22 cellular contexts compared by ENCODE assay signal in the genomic region with DNA sequence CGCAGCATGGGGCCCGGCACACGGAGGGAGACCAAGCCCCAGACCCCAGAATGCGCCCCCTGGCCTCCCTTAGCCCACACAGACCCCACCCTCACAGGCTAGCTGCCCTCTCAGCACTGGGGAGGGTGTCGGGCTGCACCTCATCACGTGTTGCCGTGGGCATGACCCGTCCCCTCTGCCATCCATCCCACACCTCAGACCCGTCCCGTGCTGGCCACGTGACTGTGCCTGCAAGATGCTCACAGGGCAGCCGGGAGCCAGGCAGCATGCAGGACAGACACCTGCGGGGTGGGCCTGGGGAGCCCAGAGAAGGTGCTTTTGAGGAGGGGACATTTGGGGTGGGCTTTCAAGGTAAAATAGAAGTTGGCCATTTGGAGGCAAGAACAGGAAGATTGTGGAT. TPM values are rescaled to one million over a fixed set of nuclear protein-coding genes. Genes with fewer than 3 reads are reported as not detected.
A peak's percentile ranks its signal among the peaks of the same experiment; 100 is the strongest.
DNase-seq lines count a peak whose midpoint lies in the region; ATAC-seq and TF ChIP-seq lines count a peak whose summit lies in the region.
"Had no signal": no experiment of that assay in that cellular context is flagged by ENCODE, and none has a peak within 500 bp of the region (broad histone marks: within the 10 kb centered on the region; RNA-seq: fewer than 3 reads in every experiment).

No MANE protein-coding gene starts in this region.

- no peaks in the 10 kb centered on the region for H3K23me2 ChIP-seq in H9 (ENCODE audit: insufficient read length, low read depth, low read length, poor library complexity, severe bottlenecking)

- no peak overlapping the region for H2BK12ac ChIP-seq in H9 (ENCODE audit: insufficient read length, low read depth, low read length)
- H2BK12ac ChIP-seq in trophoblast cell (ENCODE audit: low read length), result no peak overlapping the region

- H3K18ac ChIP-seq in H9 (ENCODE audit: insufficient read length, low read depth, low read length) (no peak overlapping the region), trophoblast cell (ENCODE audit: low read length) (no peak overlapping the region)

- TF ChIP-seq CTCF in H9 (conservative IDR thresholded peaks at IDR 0.05) (no peak), WTC11 (IDR thresholded peaks at IDR 0.05) (no peak), thyroid gland (IDR thresholded peaks at IDR 0.05) (no peak)

- H3K23ac ChIP-seq in H9 (ENCODE audit: insufficient read length, low read depth, low read length) (no peak overlapping the region), trophoblast cell (ENCODE audit: low read length) (no peak overlapping the region)

- no CpG with 5 or more reads among the region's 13 CpGs for WGBS in H9 (ENCODE audit: extremely low coverage, insufficient read length, low lambda C conversion rate)
- 89% methylated on average over 13 of the region's 13 CpGs for WGBS in right cardiac atrium
- WGBS in trophoblast cell (ENCODE audit: extremely low coverage, insufficient coverage, insufficient read length), result no CpG with 5 or more reads among the region's 13 CpGs
- 98 to 100% methylated on average over 6 to 11 of the region's 13 CpGs for WGBS in thyroid gland, 2 donors

- H3K36me3 ChIP-seq in trophoblast cell (ENCODE audit: control insufficient read depth in 1 of 2, insufficient read depth in 2 of 2, low read length in 2 of 2) (peaks cover 2 to 9% of the 10 kb centered on the region in 2 experiments), thyroid gland (no peaks in the 10 kb centered on the region)
- H3K36me3 ChIP-seq: WERI-Rb-1 had no signal

- H3K4me3 Mint-ChIP-seq in H9, result no peak overlapping the region
- H3K4me3 Mint-ChIP-seq in WTC11, result no peak overlapping the region
- H3K4me3 Mint-ChIP-seq in activated CD4-positive, alpha-beta T cell treated with anti-CD3 and anti-CD28 coated beads, Interleukin-2, amount 10 ng/mL, durations not matched to agents 24 days and 14 days, result no peak overlapping the region
- H3K4me3 Mint-ChIP-seq: activated naive CD4-positive, alpha-beta T cell treated with anti-CD3 and anti-CD28 coated beads for 36 hours; CD4-positive, CD25-positive, alpha-beta regulatory T cell; central memory CD8-positive, alpha-beta T cell; stimulated activated effector memory CD8-positive, alpha-beta T cell treated with anti-CD3 and anti-CD28 coated beads, Interleukin-12 subunit alpha, Interleukin-12 subunit beta, amount 100 ng/mL, for 72 hours had no signal

- H3K79me2 ChIP-seq in H9 (ENCODE audit: insufficient read depth, low read length), result no peaks in the 10 kb centered on the region
- no peaks in the 10 kb centered on the region for H3K79me2 ChIP-seq in trophoblast cell (ENCODE audit: control insufficient read depth, insufficient read depth, low read length, poor library complexity)

- H2BK5ac ChIP-seq in H9 (ENCODE audit: insufficient read length, low read length) (no peak overlapping the region), trophoblast cell (ENCODE audit: low read depth, low read length, poor library complexity) (no peak overlapping the region)

- H3K79me1 ChIP-seq in H9 (ENCODE audit: insufficient read depth, low read depth, low read length, poor library complexity, severe bottlenecking) (no peaks in the 10 kb centered on the region), trophoblast cell (ENCODE audit: low read length) (no peaks in the 10 kb centered on the region)

- no peak overlapping the region for H3K56ac ChIP-seq in H9 (ENCODE audit: insufficient read length, low read depth, low read length)

- H3K4me2 ChIP-seq in H9 (ENCODE audit: insufficient read depth, insufficient read length, low read length), result no peak overlapping the region
- H3K4me2 ChIP-seq in trophoblast cell (ENCODE audit: low read length), result no peak overlapping the region

- H3K4ac ChIP-seq in H9 (ENCODE audit: low read depth, low read length) (no peak overlapping the region), trophoblast cell (ENCODE audit: low read depth, low read length) (no peak overlapping the region)

- POLR2A ChIA-PET in WTC11 (lab: Charles Lee), result no interaction called here

- no peak for TF ChIP-seq POLR2A in thyroid gland (IDR thresholded peaks at IDR 0.05)

- H3K4me3 ChIP-seq in right cardiac atrium (ENCODE audit: low read length) (no peak overlapping the region), trophoblast cell (ENCODE audit: low read depth, low read length) (peak overlapping the region; percentile 37), thyroid gland (replicated peaks in 1 of 3) (no peak overlapping the region)
- H3K4me3 ChIP-seq: ascending aorta had no signal

- no peaks in the 10 kb centered on the region for H3K27me3 Mint-ChIP-seq in H9 (ENCODE audit: low read depth)
- no peaks in the 10 kb centered on the region for H3K27me3 Mint-ChIP-seq in WTC11 (ENCODE audit: low read depth)
- H3K27me3 Mint-ChIP-seq in activated CD4-positive, alpha-beta T cell treated with anti-CD3 and anti-CD28 coated beads, Interleukin-2, amount 10 ng/mL, durations not matched to agents 24 days and 14 days, result no peaks in the 10 kb centered on the region
- H3K27me3 Mint-ChIP-seq: CD4-positive, CD25-positive, alpha-beta regulatory T cell; central memory CD8-positive, alpha-beta T cell had no signal

- no peaks in the 10 kb centered on the region for H3K27me3 ChIP-seq in H9 (ENCODE audit: insufficient read depth, low read length)
- no peaks in the 10 kb centered on the region for H3K27me3 ChIP-seq in right cardiac atrium (ENCODE audit: control insufficient read depth, insufficient read depth)
- H3K27me3 ChIP-seq in trophoblast cell (ENCODE audit: insufficient read depth, low read length), result no peaks in the 10 kb centered on the region
- no peaks in the 10 kb centered on the region for H3K27me3 ChIP-seq in thyroid gland
- H3K27me3 ChIP-seq: ascending aorta had no signal

- DNase-seq in H9 (peak; percentile 21), WTC11 (ENCODE audit: low spot score) (peak; percentile 8), right cardiac atrium (peak in 2 of 3 donors; percentile 9 to 37), trophoblast cell (no peak), thyroid gland (no peak)
- no peak for DNase-seq in activated CD4-positive, alpha-beta T cell treated with anti-CD3 and anti-CD28 coated beads, Interleukin-2, amount 10 ng/mL, durations not matched to agents 24 days and 14 days
- DNase-seq: CD4-positive, CD25-positive, alpha-beta regulatory T cell; foreskin keratinocyte; GOT3; hypothalamus; IMR-90; NCI-H2081 treated with DMSO at 0.1 percent for 48 hours; NCI-H510A; NK-92 treated with Interleukin-12 subunit alpha and Interleukin-12 subunit beta, amount 100 ng/mL, for 24 hours; occipital lobe; WERI-Rb-1 had no signal

- H3K36me3 Mint-ChIP-seq in H9 (ENCODE audit: insufficient read depth in 1 of 3, low read depth in 3 of 3) (no peaks in the 10 kb centered on the region), WTC11 (no peaks in the 10 kb centered on the region)
- no peaks in the 10 kb centered on the region for H3K36me3 Mint-ChIP-seq in activated CD4-positive, alpha-beta T cell treated with anti-CD3 and anti-CD28 coated beads, Interleukin-2, amount 10 ng/mL, durations not matched to agents 24 days and 14 days (ENCODE audit: low read depth)
- H3K36me3 Mint-ChIP-seq: CD4-positive, CD25-positive, alpha-beta regulatory T cell; stimulated activated effector memory CD8-positive, alpha-beta T cell treated with anti-CD3 and anti-CD28 coated beads, Interleukin-12 subunit alpha, Interleukin-12 subunit beta, amount 100 ng/mL, for 72 hours had no signal

- no peak overlapping the region for H4K12ac ChIP-seq in trophoblast cell (ENCODE audit: low read depth, low read length)

- H2BK15ac ChIP-seq in H9 (ENCODE audit: low read depth, low read length), result no peak overlapping the region

- no peaks in the 10 kb centered on the region for H3K9me3 Mint-ChIP-seq in H9
- H3K9me3 Mint-ChIP-seq in WTC11, result no peaks in the 10 kb centered on the region
- no peaks in the 10 kb centered on the region for H3K9me3 Mint-ChIP-seq in activated CD4-positive, alpha-beta T cell treated with anti-CD3 and anti-CD28 coated beads, Interleukin-2, amount 10 ng/mL, durations not matched to agents 24 days and 14 days
- H3K9me3 Mint-ChIP-seq: activated naive CD4-positive, alpha-beta T cell treated with anti-CD3 and anti-CD28 coated beads for 36 hours; central memory CD8-positive, alpha-beta T cell; stimulated activated effector memory CD8-positive, alpha-beta T cell treated with anti-CD3 and anti-CD28 coated beads, Interleukin-12 subunit alpha, Interleukin-12 subunit beta, amount 100 ng/mL, for 72 hours had no signal

- no peaks in the 10 kb centered on the region for H3K9me3 ChIP-seq in H9 (ENCODE audit: control insufficient read depth, low read depth, low read length)
- H3K9me3 ChIP-seq in right cardiac atrium (ENCODE audit: control insufficient read depth, low read length), result no peaks in the 10 kb centered on the region
- H3K9me3 ChIP-seq in trophoblast cell (ENCODE audit: insufficient read depth, low read depth, low read length), result no peaks in the 10 kb centered on the region
- H3K9me3 ChIP-seq in thyroid gland, result no peaks in the 10 kb centered on the region
- H3K9me3 ChIP-seq: ascending aorta had no signal

- H3K4me1 ChIP-seq in H9 (ENCODE audit: insufficient read depth, low read length), result no peaks in the 10 kb centered on the region; the same call in 1 of the 2 replicates
- no peaks in the 10 kb centered on the region for H3K4me1 ChIP-seq in right cardiac atrium (ENCODE audit: control insufficient read depth, insufficient read depth, low read length)
- no peaks in the 10 kb centered on the region for H3K4me1 ChIP-seq in trophoblast cell (ENCODE audit: control insufficient read depth in 1 of 2, insufficient read depth in 2 of 2, low read length in 2 of 2)
- peaks cover 9 to 23% of the 10 kb centered on the region in 2 donors for H3K4me1 ChIP-seq in thyroid gland
- H3K4me1 ChIP-seq: ascending aorta, foreskin keratinocyte had no signal

- H4K8ac ChIP-seq in H9 (replicated peaks; ENCODE audit: insufficient read length, low read depth, low read length) (no peak overlapping the region), trophoblast cell (ENCODE audit: low read depth, low read length) (no peak overlapping the region)

- H3T11ph ChIP-seq in H9 (ENCODE audit: low read length), result no peak overlapping the region

- H3K14ac ChIP-seq in H9 (ENCODE audit: insufficient read depth, low read length) (no peak overlapping the region), trophoblast cell (ENCODE audit: low read length) (no peak overlapping the region)

- H2AFZ ChIP-seq in H9 (ENCODE audit: low read length) (no peak overlapping the region), trophoblast cell (ENCODE audit: insufficient read depth, low read length, poor library complexity) (no peak overlapping the region)

- H3K4me1 Mint-ChIP-seq in H9, result peaks cover 4 to 11% of the 10 kb centered on the region in 2 experiments
- peaks cover 6% of the 10 kb centered on the region; the same call in 1 of the 2 replicates for H3K4me1 Mint-ChIP-seq in WTC11
- peaks cover 2% of the 10 kb centered on the region for H3K4me1 Mint-ChIP-seq in activated CD4-positive, alpha-beta T cell treated with anti-CD3 and anti-CD28 coated beads, Interleukin-2, amount 10 ng/mL, durations not matched to agents 24 days and 14 days
- H3K4me1 Mint-ChIP-seq: CD4-positive, CD25-positive, alpha-beta regulatory T cell; stimulated activated effector memory CD8-positive, alpha-beta T cell treated with anti-CD3 and anti-CD28 coated beads, Interleukin-12 subunit alpha, Interleukin-12 subunit beta, amount 100 ng/mL, for 72 hours had no signal

- H4K5ac ChIP-seq in H9 (ENCODE audit: insufficient read length, low read depth, low read length), result no peak overlapping the region

- H2BK20ac ChIP-seq in H9 (ENCODE audit: low read depth, low read length, poor library complexity, severe bottlenecking), result no peak overlapping the region

- ATAC-seq in WTC11, result no peak
- no peak for ATAC-seq in right cardiac atrium
- ATAC-seq in GM19395 (IDR thresholded peaks at IDR 0.05; ENCODE audit: unreplicated experiment), result no peak
- no peak for ATAC-seq in GM18867 (IDR thresholded peaks at IDR 0.05; ENCODE audit: unreplicated experiment)
- ATAC-seq: foreskin keratinocyte; stimulated activated effector memory CD8-positive, alpha-beta T cell treated with anti-CD3 and anti-CD28 coated beads, Interleukin-12 subunit alpha, Interleukin-12 subunit beta, amount 100 ng/mL, for 72 hours had no signal

- H2AK5ac ChIP-seq in H9 (ENCODE audit: insufficient read length, low read length) (no peak overlapping the region), trophoblast cell (ENCODE audit: low read length) (no peak overlapping the region)

- H4K91ac ChIP-seq in H9 (ENCODE audit: insufficient read length, low read depth, low read length), result no peak overlapping the region
- H4K91ac ChIP-seq in trophoblast cell (ENCODE audit: low read depth, low read length), result no peak overlapping the region

- H2BK120ac ChIP-seq in H9 (ENCODE audit: low read depth, low read length, poor library complexity, severe bottlenecking), result no peak overlapping the region
- no peak overlapping the region for H2BK120ac ChIP-seq in trophoblast cell (ENCODE audit: insufficient read depth, low read length, poor library complexity)

- H3K27ac ChIP-seq in H9 (ENCODE audit: insufficient read length, low read depth, low read length), result no peak overlapping the region
- H3K27ac ChIP-seq in right cardiac atrium (ENCODE audit: low read length), result no peak overlapping the region
- no peak overlapping the region for H3K27ac ChIP-seq in trophoblast cell (ENCODE audit: low read depth, low read length)
- no peak overlapping the region for H3K27ac ChIP-seq in thyroid gland
- H3K27ac ChIP-seq: ascending aorta, foreskin keratinocyte, WERI-Rb-1 had no signal

- peaks cover 4% of the 10 kb centered on the region for H4K20me1 ChIP-seq in H9 (ENCODE audit: control insufficient read depth, insufficient read depth, insufficient read length)

- no peak overlapping the region for H3K27ac Mint-ChIP-seq in H9
- no peak overlapping the region for H3K27ac Mint-ChIP-seq in WTC11
- no peak overlapping the region for H3K27ac Mint-ChIP-seq in activated CD4-positive, alpha-beta T cell treated with anti-CD3 and anti-CD28 coated beads, Interleukin-2, amount 10 ng/mL, durations not matched to agents 24 days and 14 days
- H3K27ac Mint-ChIP-seq: activated naive CD4-positive, alpha-beta T cell treated with anti-CD3 and anti-CD28 coated beads for 36 hours; CD4-positive, CD25-positive, alpha-beta regulatory T cell; stimulated activated effector memory CD8-positive, alpha-beta T cell treated with anti-CD3 and anti-CD28 coated beads, Interleukin-12 subunit alpha, Interleukin-12 subunit beta, amount 100 ng/mL, for 72 hours had no signal

- CTCF ChIA-PET in WTC11 (lab: Charles Lee), result interaction anchor here (0.7 kb wide), 1 partner anchor 70 kb away, joined by 3 read pairs; no protein-coding TSS in a partner anchor

- intact Hi-C loops in right cardiac atrium (cut with DNase I), result no loop called here
- intact Hi-C loops in activated CD4-positive, alpha-beta T cell treated with anti-CD3 and anti-CD28 coated beads, Interleukin-2, amount 10 ng/mL, durations not matched to agents 24 days and 14 days (cut with micrococcal nuclease), result no loop called here
- intact Hi-C loops in thyroid gland (cut with DNase I), result no loop called here

- no peak overlapping the region for H3K9ac ChIP-seq in H9 (ENCODE audit: extremely low read depth, insufficient read length, low read length)
- H3K9ac ChIP-seq in trophoblast cell (ENCODE audit: low read length), result no peak overlapping the region

RNA-seq across cellular contexts. Expression of a gene that starts 4.8 kb away (rescaled TPM):
- 0.83 and 0.86 TPM in 2 replicates for total RNA-seq in H9 (2021)
- 0.98 to 1.1 TPM (median 0.99 TPM) in 3 replicates for total RNA-seq in WTC11 (2021)
- total RNA-seq in right cardiac atrium, result under 1 TPM; 0.23 to 0.40 (median 0.34) TPM
- polyA plus RNA-seq in right cardiac atrium, result 0.20 TPM
- polyA plus RNA-seq in trophoblast cell (2013), result 0.15 and 0.23 TPM in 2 replicates
- total RNA-seq in activated CD4-positive, alpha-beta T cell treated with anti-CD3 and anti-CD28 coated beads, Interleukin-2, amount 10 ng/mL, durations not matched to agents 24 days and 14 days, result 0.62 and 0.70 TPM in 2 replicates
- 1 to 10 TPM; 2.0 to 4.9 (median 2.4) TPM for total RNA-seq in thyroid gland
- total RNA-seq: ascending aorta had no signal

RNA-seq across cellular contexts. Expression of a gene that starts 39.0 kb away (rescaled TPM):
- total RNA-seq in H9 (2021), result 14.0 and 16.9 TPM in 2 replicates
- 21.0 to 24.7 TPM (median 24.2 TPM) in 3 replicates for total RNA-seq in WTC11 (2021)
- 10 to 100 TPM; 11.6 to 18.2 (median 14.6) TPM for total RNA-seq in right cardiac atrium
- polyA plus RNA-seq in right cardiac atrium, result 20.8 TPM
- polyA plus RNA-seq in trophoblast cell (2013), result 12.0 and 14.8 TPM in 2 replicates
- 3.3 and 3.7 TPM in 2 replicates for total RNA-seq in activated CD4-positive, alpha-beta T cell treated with anti-CD3 and anti-CD28 coated beads, Interleukin-2, amount 10 ng/mL, durations not matched to agents 24 days and 14 days
- total RNA-seq in thyroid gland, result 10 to 100 TPM; 14.6 to 25.1 (median 20.9) TPM

Comparison
In these comparisons a context has a peak if more than half of its experiments do, and no peak if none do; other contexts are left out.
1. DNase-seq: peak in H9 (single experiment), WTC11 (single experiment) and right cardiac atrium (2 of 3); none in trophoblast cell (0 of 2), activated CD4-positive, alpha-beta T cell treated with anti-CD3 and anti-CD28 coated beads, Interleukin-2, amount 10 ng/mL, durations not matched to agents 24 days and 14 days (single experiment) and thyroid gland (0 of 2).